In genomic region chr2:152499411-152499810, GRCh38 we compare ENCODE assay signal across 13 cellular contexts.
A peak's percentile ranks its signal among the peaks of the same experiment; 100 is the strongest.
DNase-seq lines count a peak whose midpoint lies in the region; ATAC-seq and TF ChIP-seq lines count a peak whose summit lies in the region.
"Had no signal": no experiment of that assay in that cellular context is flagged by ENCODE, and none has a peak within 500 bp of the region (broad histone marks: within the 10 kb centered on the region; RNA-seq: fewer than 3 reads in every experiment).

No MANE protein-coding gene starts in this region.

- H3K9ac ChIP-seq in iPS-15b (ENCODE audit: low read depth, low read length), result peak overlapping the region; percentile 8

- H3K27ac ChIP-seq in gastrocnemius medialis, result peak overlapping the region; percentile 56 to 70 (median 58)
- H3K27ac ChIP-seq: C4-2B had no signal

- peaks cover 17% of the 10 kb centered on the region for H3K9me3 Mint-ChIP-seq in WTC11
- H3K9me3 Mint-ChIP-seq: activated naive CD8-positive, alpha-beta T cell treated with anti-CD3 and anti-CD28 coated beads, Interleukin-2, amount 50 U/mL, for 24 hours had no signal

- H3K4me1 Mint-ChIP-seq in WTC11, result peaks cover 56% of the 10 kb centered on the region
- H3K4me1 Mint-ChIP-seq: activated naive CD8-positive, alpha-beta T cell treated with anti-CD3 and anti-CD28 coated beads, Interleukin-2, amount 50 U/mL, for 24 hours had no signal

- ATAC-seq in WTC11 (no peak), gastrocnemius medialis (no peak), HG03469 (IDR thresholded peaks at IDR 0.05; ENCODE audit: unreplicated experiment) (no peak)
- ATAC-seq: activated naive CD8-positive, alpha-beta T cell treated with anti-CD3 and anti-CD28 coated beads, Interleukin-2, amount 50 U/mL, for 24 hours had no signal

- no peaks in the 10 kb centered on the region for H3K27me3 ChIP-seq in iPS-15b (ENCODE audit: control insufficient read depth, insufficient read depth, low read length)
- H3K27me3 ChIP-seq in gastrocnemius medialis, result no peaks in the 10 kb centered on the region

- no peak overlapping the region for H3K4me3 Mint-ChIP-seq in WTC11
- H3K4me3 Mint-ChIP-seq: activated naive CD8-positive, alpha-beta T cell treated with anti-CD3 and anti-CD28 coated beads, Interleukin-2, amount 50 U/mL, for 24 hours; type B pancreatic cell had no signal

- POLR2A ChIA-PET in WTC11 (lab: Charles Lee), result no interaction called here

- H3K9me3 ChIP-seq in iPS-15b (ENCODE audit: control insufficient read depth, insufficient read depth, low read length) (no peaks in the 10 kb centered on the region), gastrocnemius medialis (no peaks in the 10 kb centered on the region)

- peak; percentile 86 for DNase-seq in G401 (ENCODE audit: low spot score)
- DNase-seq in WTC11 (ENCODE audit: low spot score), result no peak
- DNase-seq in gastrocnemius medialis, result no peak
- DNase-seq in mucosa of gallbladder (ENCODE audit: low spot score), result no peak
- DNase-seq in NK-92 treated with Interleukin-12 subunit alpha and Interleukin-12 subunit beta, amount 100 ng/mL, for 24 hours (lab: John Stamatoyannopoulos, UW), result no peak
- no peak for DNase-seq in NCI-H2171 (lab: John Stamatoyannopoulos, UW)
- DNase-seq: activated naive CD8-positive, alpha-beta T cell treated with anti-CD3 and anti-CD28 coated beads, Interleukin-2, amount 50 U/mL, for 24 hours; T-helper 9 cell had no signal

- H3K27ac Mint-ChIP-seq in WTC11, result peak overlapping the region; percentile 21
- H3K27ac Mint-ChIP-seq: activated naive CD8-positive, alpha-beta T cell treated with anti-CD3 and anti-CD28 coated beads, Interleukin-2, amount 50 U/mL, for 24 hours; IgD-negative memory B cell had no signal

- H3K4me1 ChIP-seq in iPS-15b (ENCODE audit: control insufficient read depth, insufficient read depth, low read length) (peaks cover 7% of the 10 kb centered on the region), gastrocnemius medialis (peaks cover 38 to 55% of the 10 kb centered on the region in 2 donors)

- no peak overlapping the region for H3K4me3 ChIP-seq in iPS-15b (ENCODE audit: low read depth, low read length)
- H3K4me3 ChIP-seq in gastrocnemius medialis, result no peak overlapping the region

- no peak for TF ChIP-seq POLR2A in gastrocnemius medialis (IDR thresholded peaks at IDR 0.05)

- H3K36me3 Mint-ChIP-seq in WTC11, result peaks cover 12% of the 10 kb centered on the region
- H3K36me3 Mint-ChIP-seq: IgD-negative memory B cell had no signal

- CTCF ChIA-PET in WTC11 (lab: Charles Lee), result no interaction called here

- H3K36me3 ChIP-seq in iPS-15b (ENCODE audit: control insufficient read depth, insufficient read depth, low read length) (no peaks in the 10 kb centered on the region), gastrocnemius medialis (no peaks in the 10 kb centered on the region)

- intact Hi-C loops in gastrocnemius medialis (cut with DNase I; ENCODE audit: low total_unique reads), result no loop called here

- in situ Hi-C loops in G401 (cut with HindIII; ENCODE audit: low sequenced_read_pairs), result no loop called here
- in situ Hi-C loops in gastrocnemius medialis (cut with MboI; ENCODE audit: low sequenced_read_pairs in 4 of 4), result no loop called here

- H3K27me3 Mint-ChIP-seq in WTC11 (ENCODE audit: low read depth), result no peaks in the 10 kb centered on the region
- H3K27me3 Mint-ChIP-seq: IgD-negative memory B cell, type B pancreatic cell had no signal

- TF ChIP-seq CTCF in WTC11 (IDR thresholded peaks at IDR 0.05) (no peak), gastrocnemius medialis (IDR thresholded peaks at IDR 0.05 in 4 of 5, conservative IDR thresholded peaks at IDR 0.05 in 1 of 5) (no peak)

TF ChIP-seq in WTC11, 78 proteins besides CTCF, POLR2A, EP300 and RAD21:
- TF ChIP-seq CDX4 (CRISPR knock-in tag; IDR thresholded peaks at IDR 0.05; ENCODE audit: borderline replicate concordance) (no peak), E2F1 (CRISPR knock-in tag; IDR thresholded peaks at IDR 0.05) (no peak), ARID4B (CRISPR knock-in tag; IDR thresholded peaks at IDR 0.05; ENCODE audit: borderline replicate concordance) (no peak), RELA (CRISPR knock-in tag; IDR thresholded peaks at IDR 0.05; ENCODE audit: borderline replicate concordance) (no peak)
